ENCODE assay signal across 22 cellular contexts in the genomic region with DNA sequence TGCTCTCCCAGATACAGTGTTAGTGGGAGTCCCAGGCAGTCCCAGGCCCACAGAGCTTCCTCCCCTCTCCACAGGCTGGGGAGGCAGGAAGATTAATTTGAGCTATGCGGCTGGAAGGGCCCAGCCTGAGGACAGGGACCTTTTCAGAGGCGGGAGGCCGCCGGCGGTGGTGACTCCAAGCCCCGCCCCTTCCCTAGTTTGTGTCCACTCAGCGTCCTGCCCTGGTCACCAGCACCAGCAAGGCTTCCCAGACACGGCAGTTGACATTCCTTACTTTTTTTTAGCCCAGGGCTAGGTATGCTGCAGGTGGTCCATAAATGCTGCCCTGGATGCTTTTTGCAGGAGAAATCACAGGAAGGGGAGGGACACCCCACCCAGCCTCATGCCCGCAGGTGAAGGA.
DNase-seq lines count a peak whose midpoint lies in the region; ATAC-seq, FAIRE-seq and TF ChIP-seq lines count a peak whose summit lies in the region.
"Had no signal": no experiment of that assay in that cellular context is flagged by ENCODE, and none has a peak within 500 bp of the region (broad histone marks: within the 10 kb centered on the region; RNA-seq: fewer than 3 reads in every experiment).

No MANE protein-coding gene starts in this region.

- intact Hi-C loops in vagina (cut with DNase I): no loop called here

- H3K79me1 ChIP-seq in neuronal stem cell (ENCODE audit: low read depth, low read length): no peaks in the 10 kb centered on the region

- no peak for TF ChIP-seq CTCF in vagina (IDR thresholded peaks at IDR 0.05)

- H3K27me3 ChIP-seq in neuronal stem cell (ENCODE audit: control insufficient read depth in 3 of 3, insufficient read depth in 3 of 3, low read depth in 1 of 3, low read length in 3 of 3) (no peaks in the 10 kb centered on the region), vagina (no peaks in the 10 kb centered on the region)
- H3K27me3 ChIP-seq: BLaER1 had no signal

- no peak overlapping the region for H2BK120ac ChIP-seq in neuronal stem cell (ENCODE audit: low read depth, low read length)

- peak overlapping the region; percentile 37 for H3K23ac ChIP-seq in neuronal stem cell (ENCODE audit: low read depth, low read length, poor library complexity)

- no peak overlapping the region for H3K14ac ChIP-seq in neuronal stem cell (ENCODE audit: low read length)

- no peak overlapping the region for H2BK5ac ChIP-seq in neuronal stem cell (ENCODE audit: low read length)

- ATAC-seq in HG03460 (IDR thresholded peaks at IDR 0.05; ENCODE audit: unreplicated experiment) (no peak), HG02678 (IDR thresholded peaks at IDR 0.05; ENCODE audit: unreplicated experiment) (no peak)

- peak overlapping the region; percentile 42 for H2BK12ac ChIP-seq in neuronal stem cell (ENCODE audit: low read length)

- H3K9me3 ChIP-seq in neuronal stem cell (replicated peaks in 1 of 2; ENCODE audit: control insufficient read depth in 2 of 2, insufficient read depth in 1 of 2, low read depth in 1 of 2, low read length in 2 of 2) (peaks cover 0 to 8% of the 10 kb centered on the region in 2 donors), vagina (no peaks in the 10 kb centered on the region)

- no peak for FAIRE-seq in GM12891 (lab: Jason Lieb, UNC)
- FAIRE-seq: A204.1, D721Med, H54 had no signal

- no peak for TF ChIP-seq POLR2A in vagina (IDR thresholded peaks at IDR 0.05)
- TF ChIP-seq POLR2A in GM12891 (IDR thresholded peaks at IDR 0.05; ENCODE audit: low read depth, low read length): no peak

- H4K91ac ChIP-seq in neuronal stem cell (ENCODE audit: low read depth, low read length, poor library complexity): no peak overlapping the region

- no peak overlapping the region for H4K8ac ChIP-seq in neuronal stem cell (ENCODE audit: low read depth, low read length)

- WGBS in neuronal stem cell (ENCODE audit: extremely low coverage in 2 of 2, insufficient read length in 2 of 2, insufficient replicate concordance in 1 of 2), 2 donors: no CpG with 5 or more reads among the region's 9 CpGs

- H3K4me3 ChIP-seq in neuronal stem cell (ENCODE audit: low read length in 2 of 2): no peak overlapping the region
- H3K4me3 ChIP-seq in vagina: no peak overlapping the region
- H3K4me3 ChIP-seq: BLaER1 had no signal

- no peak overlapping the region for H3K4me2 ChIP-seq in neuronal stem cell (ENCODE audit: insufficient read depth, low read length, poor library complexity, severe bottlenecking)
- H3K4me2 ChIP-seq: BLaER1 had no signal

- no peak overlapping the region for H2BK15ac ChIP-seq in neuronal stem cell (ENCODE audit: low read length)

- DNase-seq in activated effector memory CD4-positive, alpha-beta T cell treated with anti-CD3 and anti-CD28 coated beads, Interleukin-2, amount 50 U/mL, for 16 hours: peak; percentile 34
- DNase-seq in activated effector memory CD4-positive, alpha-beta T cell treated with Interleukin-2 at 50 U/mL for 16 hours: no peak
- peak; percentile 24 for DNase-seq in left kidney (ENCODE audit: low read depth, low spot score)
- no peak for DNase-seq in neuronal stem cell (ENCODE audit: low spot score)
- no peak for DNase-seq in vagina (ENCODE audit: extremely low spot score in 2 of 2)
- DNase-seq in GM12891 (ENCODE audit: insufficient read length, low spot score): no peak
- DNase-seq: CD4-positive, CD25-positive, alpha-beta regulatory T cell; CD8-positive, alpha-beta memory T cell; DMS 273 treated with DMSO at 0.1 percent for 48 hours; DMS79; EL; GF-D8; GOT3; HCEC 1CT had no signal

- H3K4me1 ChIP-seq in neuronal stem cell (ENCODE audit: control insufficient read depth in 2 of 2, insufficient read depth in 1 of 2, low read depth in 1 of 2, low read length in 2 of 2) (peaks cover 0 to 2% of the 10 kb centered on the region in 2 donors), vagina (no peaks in the 10 kb centered on the region)
- H3K4me1 ChIP-seq: BLaER1 had no signal

- no peak overlapping the region for H3K18ac ChIP-seq in neuronal stem cell (ENCODE audit: low read length)

- H2AK5ac ChIP-seq in neuronal stem cell (ENCODE audit: low read depth, low read length): no peak overlapping the region

- H3K9ac ChIP-seq in neuronal stem cell (ENCODE audit: low read depth, low read length, poor library complexity): peak overlapping the region; percentile 9
- H3K9ac ChIP-seq: BLaER1 had no signal

- no peak overlapping the region for H2AFZ ChIP-seq in neuronal stem cell (ENCODE audit: low read length)

- no peak overlapping the region for H3K4ac ChIP-seq in neuronal stem cell (ENCODE audit: low read length)

- no peak overlapping the region for H3K27ac ChIP-seq in neuronal stem cell (replicated peaks; ENCODE audit: low read length)
- H3K27ac ChIP-seq in vagina: no peak overlapping the region
- H3K27ac ChIP-seq: 22Rv1, BLaER1, C4-2B had no signal

- H3K36me3 ChIP-seq in neuronal stem cell (replicated peaks in 1 of 2; ENCODE audit: control insufficient read depth in 2 of 2, insufficient read depth in 2 of 2, low read length in 2 of 2) (no peaks in the 10 kb centered on the region), vagina (no peaks in the 10 kb centered on the region)
- H3K36me3 ChIP-seq: BLaER1 had no signal

TF ChIP-seq in GM12891, 5 proteins besides CTCF, POLR2A, EP300 and RAD21:
- no peak for TF ChIP-seq POLR2AphosphoS5 (IDR thresholded peaks at IDR 0.05; ENCODE audit: low read depth, low read length)
- no peak for TF ChIP-seq PAX5 (IDR thresholded peaks at IDR 0.05; ENCODE audit: insufficient read depth, low read length, severe bottlenecking)
- TF ChIP-seq TAF1 (IDR thresholded peaks at IDR 0.05; ENCODE audit: low read depth, low read length): no peak
- no peak for TF ChIP-seq POU2F2 (IDR thresholded peaks at IDR 0.05; ENCODE audit: low read depth, low read length)
- TF ChIP-seq SPI1 (IDR thresholded peaks at IDR 0.05; ENCODE audit: low read depth, low read length): no peak

Comparison
In these comparisons a context has a peak if more than half of its experiments do, and no peak if none do; other contexts are left out.
1. DNase-seq: peak in activated effector memory CD4-positive, alpha-beta T cell treated with anti-CD3 and anti-CD28 coated beads, Interleukin-2, amount 50 U/mL, for 16 hours (single experiment) and left kidney (single experiment); none in activated effector memory CD4-positive, alpha-beta T cell treated with Interleukin-2 at 50 U/mL for 16 hours (single experiment), neuronal stem cell (single experiment), vagina (0 of 2) and GM12891 (single experiment).